ENCODE assay signal across 15 cellular contexts in genomic region chr2:201769664-201770373, GRCh38. TPM values are rescaled to one million over a fixed set of nuclear protein-coding genes. Genes with fewer than 3 reads are reported as not detected.
DNase-seq lines count a peak whose midpoint lies in the region; ATAC-seq, FAIRE-seq and TF ChIP-seq lines count a peak whose summit lies in the region.
"Had no signal": no experiment of that assay in that cellular context is flagged by ENCODE, and none has a peak within 500 bp of the region (broad histone marks: within the 10 kb centered on the region; RNA-seq: fewer than 3 reads in every experiment).

No MANE protein-coding gene starts in this region.

- H4K20me1 ChIP-seq in GM12878 (ENCODE audit: control insufficient read depth, insufficient read depth) = no peaks in the 10 kb centered on the region

- no peak for ATAC-seq in GM12878
- ATAC-seq in left lung = no peak

- DNase-seq in D721Med (ENCODE audit: insufficient read length, low spot score) = no peak
- DNase-seq in G401 (ENCODE audit: low spot score) = peak; percentile 96
- no peak for DNase-seq in GM12878 (ENCODE audit: low read depth, low spot score)
- peak; percentile 34 for DNase-seq in glomerular endothelial cell (ENCODE audit: extremely low read depth, low read depth, low spot score)
- DNase-seq in left lung = no peak
- DNase-seq in mesendoderm = no peak
- no peak for DNase-seq in OCI-M1 (lab: John Stamatoyannopoulos, UW)
- DNase-seq in posterior cingulate gyrus = no peak
- DNase-seq: CD4-positive, alpha-beta memory T cell; DND-41; GOT3; NCI-H187 treated with DMSO at 0.1 percent for 48 hours; NCI-H748 treated with DMSO at 0.1 percent for 48 hours; PC-9 had no signal

- CTCF ChIA-PET in GM12878 (lab: Yijun Ruan, JAX) = interaction anchor here (2.5 kb wide), 1 partner anchor 8 kb away, joined by 12 read pairs; no protein-coding TSS in a partner anchor

- H3K9me3 ChIP-seq in GM12878 (replicated peaks; ENCODE audit: control insufficient read depth, insufficient read depth, low read length) = no peaks in the 10 kb centered on the region
- no peaks in the 10 kb centered on the region for H3K9me3 ChIP-seq in left lung
- H3K9me3 ChIP-seq: SJSA1 had no signal

- 81% methylated on average over 4 of the region's 4 CpGs for WGBS in GM12878 (ENCODE audit: insufficient coverage, insufficient replicate concordance, low lambda C conversion rate, missing lambda C conversion rate)
- no CpG with 5 or more reads among the region's 4 CpGs for whole genome bisulfite sequencing in mesendoderm (ENCODE audit: extremely low coverage, insufficient coverage, low lambda C conversion rate)

- TF ChIP-seq CTCF in D721Med (IDR thresholded peaks at IDR 0.05; ENCODE audit: insufficient read depth, missing control alignments) (no peak), GM12878 (IDR thresholded peaks at IDR 0.05 in 2 of 3, conservative IDR thresholded peaks at IDR 0.05 in 1 of 3; ENCODE audit: control insufficient read depth in 2 of 3, extremely low read depth in 1 of 3, insufficient read depth in 1 of 3, low read depth in 3 of 3, low read length in 3 of 3) (no peak), left lung (IDR thresholded peaks at IDR 0.05) (no peak)

- RAD21 ChIA-PET in GM12878 (lab: Charles Lee; ENCODE audit: unreplicated experiment) = no interaction called here

- in situ Hi-C loops in G401 (cut with HindIII; ENCODE audit: low sequenced_read_pairs) (no loop called here), GM12878 (cut with MboI) (no loop called here)

- peaks cover 13% of the 10 kb centered on the region for H3K79me1 ChIP-seq in mesendoderm (ENCODE audit: low read length)

- no peak for TF ChIP-seq EP300 in GM12878 (IDR thresholded peaks at IDR 0.05; ENCODE audit: borderline replicate concordance in 1 of 2, control insufficient read depth in 1 of 2, low read depth in 2 of 2, low read length in 2 of 2)

- H3K36me3 ChIP-seq in GM12878 (ENCODE audit: control insufficient read depth in 2 of 2, insufficient read depth in 2 of 2, low read length in 1 of 2) = no peaks in the 10 kb centered on the region
- peaks cover 0 to 22% of the 10 kb centered on the region in 2 donors for H3K36me3 ChIP-seq in left lung
- no peaks in the 10 kb centered on the region for H3K36me3 ChIP-seq in mesendoderm (ENCODE audit: control insufficient read depth, insufficient read depth, low read length)

- no peak overlapping the region for H3K23ac ChIP-seq in mesendoderm (ENCODE audit: low read length)

- H3K4me2 ChIP-seq in GM12878 (ENCODE audit: control insufficient read depth, insufficient read depth) (no peak overlapping the region), mesendoderm (ENCODE audit: low read length) (no peak overlapping the region)
- H3K4me2 ChIP-seq: PC-9 had no signal

- H2BK120ac ChIP-seq in mesendoderm (ENCODE audit: low read depth, low read length) = no peak overlapping the region

- no peak for TF ChIP-seq RAD21 in GM12878 (IDR thresholded peaks at IDR 0.05; ENCODE audit: insufficient read depth, low read depth, low read length)

- no peak overlapping the region for H2BK5ac ChIP-seq in mesendoderm (ENCODE audit: low read length)

- H4K5ac ChIP-seq in mesendoderm (ENCODE audit: low read length) = no peak overlapping the region

- intact Hi-C loops in GM12878 (cut with micrococcal nuclease; ENCODE audit: unreplicated experiment) = no loop called here
- intact Hi-C loops in left lung (cut with DNase I) = no loop called here
- intact Hi-C loops in posterior cingulate gyrus (cut with DNase I) = no loop called here

- H3K27me3 ChIP-seq in GM12878 (replicated peaks in 1 of 2; ENCODE audit: control insufficient read depth in 2 of 2, insufficient read depth in 2 of 2, low read length in 1 of 2) = no peaks in the 10 kb centered on the region
- H3K27me3 ChIP-seq in left lung = no peaks in the 10 kb centered on the region
- no peaks in the 10 kb centered on the region for H3K27me3 ChIP-seq in mesendoderm (ENCODE audit: insufficient read depth, low read length, poor library complexity)

- H3K4me1 ChIP-seq in GM12878 (ENCODE audit: control insufficient read depth, insufficient read depth, low read length) (no peaks in the 10 kb centered on the region), left lung (peaks cover 0 to 6% of the 10 kb centered on the region in 2 donors), mesendoderm (ENCODE audit: control insufficient read depth, low read depth, low read length) (no peaks in the 10 kb centered on the region)

- no peak overlapping the region for H3K27ac ChIP-seq in GM12878 (ENCODE audit: control insufficient read depth, insufficient read depth)
- H3K27ac ChIP-seq in left lung = no peak overlapping the region
- H3K27ac ChIP-seq in mesendoderm (ENCODE audit: low read depth, low read length) = no peak overlapping the region
- H3K27ac ChIP-seq: PC-9, SJSA1 had no signal

- H3K56ac ChIP-seq in mesendoderm (ENCODE audit: low read length) = no peak overlapping the region

- no peak overlapping the region for H4K8ac ChIP-seq in mesendoderm (ENCODE audit: low read depth, low read length)

- FAIRE-seq in D721Med (lab: Jason Lieb, UNC) (peak; percentile 35), GM12878 (lab: Jason Lieb, UNC) (peak; percentile 72)

- TF ChIP-seq POLR2A in GM12878 (IDR thresholded peaks at IDR 0.05; ENCODE audit: low read depth, low read length) = no peak

- BruUV-seq in GM12878 (replicated peaks; lab: Mats Ljungman, UMichigan) = no TSS peak

- H2BK15ac ChIP-seq in mesendoderm (replicated peaks; ENCODE audit: low read depth) = no peak overlapping the region

- no peak overlapping the region for H2AFZ ChIP-seq in GM12878 (ENCODE audit: control insufficient read depth, low read depth, low read length)
- H2AFZ ChIP-seq: PC-9 had no signal

- POLR2A ChIA-PET in GM12878 (lab: Charles Lee) = interaction anchor here (1.4 kb wide), 1 partner anchor 11 kb away, joined by 4 read pairs; the partner anchor contains the start of gene ALS2

- H3K18ac ChIP-seq in mesendoderm (ENCODE audit: low read length) = no peak overlapping the region

- no peaks in the 10 kb centered on the region for H3K79me2 ChIP-seq in GM12878 (ENCODE audit: control insufficient read depth, insufficient read depth, low read length)
- H3K79me2 ChIP-seq in mesendoderm (ENCODE audit: control insufficient read depth, insufficient read depth, low read length) = peaks cover 7% of the 10 kb centered on the region

- H3K4me3 ChIP-seq in GM12878 (no peak overlapping the region), left lung (no peak overlapping the region), mesendoderm (ENCODE audit: low read length) (no peak overlapping the region)
- H3K4me3 ChIP-seq: PC-9, SJSA1 had no signal

- H2AK5ac ChIP-seq in mesendoderm (ENCODE audit: low read length) = no peak overlapping the region

- H3K9ac ChIP-seq in GM12878 (ENCODE audit: control insufficient read depth, insufficient read depth, low read length) (no peak overlapping the region), mesendoderm (ENCODE audit: low read length) (no peak overlapping the region)

- SMC1A ChIA-PET in GM12878 (lab: Charles Lee; ENCODE audit: uncharacterized antibody, unreplicated experiment) = no interaction called here

- no peak overlapping the region for H3K4ac ChIP-seq in mesendoderm (ENCODE audit: low read depth, low read length)

RNA-seq across cellular contexts. Expression of gene ALS2, which starts 10.9 kb away (rescaled TPM):
- 52.2 and 95.2 TPM in 2 replicates for total RNA-seq in G401 (2014; rRNA removed; shearing (Covaris generic))
- total RNA-seq in GM12878 (2013; cell fraction: nucleolus; rRNA removed) = 37.9 and 42.8 TPM in 2 replicates
- total RNA-seq in GM12878 (2014; rRNA removed) (7.2 and 8.7 TPM in 2 replicates), GM12878 (2014; rRNA removed; fragmentation: Illumina TruSeq; extraction: Trizol) (9.1 TPM in 2 replicates), GM12878 (2021) (9.3 and 13.0 TPM in 2 replicates), glomerular endothelial cell (20.8 and 23.5 TPM in 2 replicates), left lung (10 to 100 TPM; 22.9 to 26.6 TPM)
- 5.3 TPM for polyA plus RNA-seq in GM12878 (2011; ENCODE audit: low read depth)
- polyA plus RNA-seq in GM12878 (2011; rRNA removed) (9.6 and 11.2 TPM in 2 replicates), GM12878 (2014; fragmentation: Illumina TruSeq; extraction: Trizol) (10.4 and 16.3 TPM in 2 replicates), GM12878 (2014; fragmentation: Nextera tagmentation; extraction: Ambion mirVana) (1 to 10 TPM; 2.4 to 4.2 TPM), GM12878 (2014; rRNA removed) (6.9 and 7.4 TPM in 2 replicates), GM12878 (2016; fragmentation: Nextera tagmentation; extraction: Ambion mirVana) (1 to 10 TPM; 6.1 to 7.9 TPM)
- 6.1 TPM in 2 replicates for polyA plus RNA-seq in GM12878 (2011; cell fraction: cytosol; rRNA removed)
- 9.5 and 9.9 TPM in 2 replicates for polyA plus RNA-seq in GM12878 (2011; cell fraction: nucleus; rRNA removed)
- 4.9 and 5.2 TPM in 2 replicates for polyA plus RNA-seq in GM12878 (2012)
- polyA minus RNA-seq in GM12878 (2011; rRNA and poly(A)+ RNA removed) = 14.6 and 17.5 TPM in 2 replicates
- 3.5 and 3.9 TPM in 2 replicates for polyA minus RNA-seq in GM12878 (2011; cell fraction: cytosol; rRNA and poly(A)+ RNA removed)
- polyA minus RNA-seq in GM12878 (2011; cell fraction: nucleus; rRNA and poly(A)+ RNA removed) = 8.7 and 12.2 TPM in 2 replicates
- polyA plus RNA-seq in mesendoderm (2013, experiment 1 of 2) = 20.7 TPM
- 20.9 TPM for polyA plus RNA-seq in mesendoderm (2013, experiment 2 of 2)

RNA-seq across cellular contexts. Expression of gene CDK15, which starts 36.5 kb away (rescaled TPM):
- total RNA-seq in G401 (2014; rRNA removed; shearing (Covaris generic)) = not detected in 2 replicates
- not detected in 2 replicates for total RNA-seq in GM12878 (2013; cell fraction: nucleolus; rRNA removed)
- total RNA-seq in GM12878 (2014; rRNA removed) (not detected in 2 replicates), GM12878 (2014; rRNA removed; fragmentation: Illumina TruSeq; extraction: Trizol) (0.04 TPM in 1 of 2 replicates, not detected in the other), GM12878 (2021) (not detected in 2 replicates), glomerular endothelial cell (1.6 and 5.8 TPM in 2 replicates), left lung (under 1 TPM; 0.73 to 0.84 TPM)
- polyA plus RNA-seq in GM12878 (2011; ENCODE audit: low read depth) = not detected
- polyA plus RNA-seq in GM12878 (2011; rRNA removed) (0.01 TPM in 1 of 2 replicates, not detected in the other), GM12878 (2014; fragmentation: Illumina TruSeq; extraction: Trizol) (not detected in 2 replicates), GM12878 (2014; fragmentation: Nextera tagmentation; extraction: Ambion mirVana) (not detected), GM12878 (2014; rRNA removed) (not detected in 2 replicates), GM12878 (2016; fragmentation: Nextera tagmentation; extraction: Ambion mirVana) (not detected)
- not detected in 2 replicates for polyA plus RNA-seq in GM12878 (2011; cell fraction: cytosol; rRNA removed)
- not detected in 2 replicates for polyA plus RNA-seq in GM12878 (2011; cell fraction: nucleus; rRNA removed)
- polyA plus RNA-seq in GM12878 (2012) = not detected in 2 replicates
- polyA minus RNA-seq in GM12878 (2011; rRNA and poly(A)+ RNA removed) = not detected in 2 replicates
- polyA minus RNA-seq in GM12878 (2011; cell fraction: cytosol; rRNA and poly(A)+ RNA removed) = not detected in 2 replicates
- not detected in 2 replicates for polyA minus RNA-seq in GM12878 (2011; cell fraction: nucleus; rRNA and poly(A)+ RNA removed)
- 0.04 TPM for polyA plus RNA-seq in mesendoderm (2013, experiment 1 of 2)
- 0.07 TPM for polyA plus RNA-seq in mesendoderm (2013, experiment 2 of 2)
- total RNA-seq: CD4-positive, alpha-beta memory T cell; PC-9 had no signal
- polyA plus RNA-seq: CD4-positive, alpha-beta memory T cell had no signal

Comparison
In these comparisons a context has a peak if more than half of its experiments do, and no peak if none do; other contexts are left out.
1. DNase-seq: peak in G401 (single experiment) and glomerular endothelial cell (single experiment); none in D721Med (single experiment), GM12878 (single experiment), left lung (0 of 2), mesendoderm (single experiment), OCI-M1 (single experiment) and posterior cingulate gyrus (0 of 10).